ENCODE assay signal across 17 cellular contexts in the genomic region with DNA sequence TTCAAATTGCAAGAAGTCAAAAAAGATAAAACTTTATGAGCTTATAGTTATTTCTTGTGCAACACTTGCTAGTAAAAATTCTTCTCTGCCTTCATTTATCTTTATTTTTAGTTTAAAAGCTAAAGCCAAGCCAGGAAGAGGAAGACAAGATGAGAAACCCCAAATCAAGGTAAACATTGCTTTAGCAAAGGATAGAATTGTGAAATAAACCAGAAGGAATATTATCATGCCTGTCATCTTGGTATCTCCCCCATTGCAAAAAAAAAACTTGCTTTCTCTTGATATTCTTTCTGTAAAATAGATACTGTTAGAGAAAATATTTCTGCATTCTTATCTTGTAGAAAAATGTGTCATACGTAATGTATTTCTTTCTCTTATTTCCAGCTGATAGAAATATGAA.
"Had no signal": no experiment of that assay in that cellular context is flagged by ENCODE, and none has a peak within 500 bp of the region (broad histone marks: within the 10 kb centered on the region; RNA-seq: fewer than 3 reads in every experiment).

No MANE protein-coding gene starts in this region.

- H3K27ac Mint-ChIP-seq: activated naive CD4-positive, alpha-beta T cell treated with anti-CD3 and anti-CD28 coated beads, Interleukin-2, amount 10 ng/mL, durations not matched to agents 7 days and 5 days; activated T-helper 2 cell treated with anti-CD3 and anti-CD28 coated beads, Interferon-gamma antibody, Interleukin-2, Interleukin-4, amounts not matched to agents 10 μg/mL and 5 μg/mL and 100 μg/mL, durations not matched to agents 14 hours and 24 hours and 36 hours; dendritic cell treated with granulocyte-macrophage colony-stimulating factor and Interleukin-4, amounts not matched to agents 40 ng/mL and 50 ng/mL, for 4 days; effector memory CD8-positive, alpha-beta T cell; immature natural killer cell; naive thymus-derived CD8-positive, alpha-beta T cell; T-helper 17 cell had no signal

- H3K27me3 ChIP-seq: adrenal gland, body of pancreas, neutrophil, right lobe of liver, upper lobe of right lung had no signal

- H3K4me1 ChIP-seq: adrenal gland, body of pancreas, prostate gland, right lobe of liver, upper lobe of right lung had no signal

- H3K9me3 Mint-ChIP-seq: activated naive CD4-positive, alpha-beta T cell treated with anti-CD3 and anti-CD28 coated beads, Interleukin-2, amount 10 ng/mL, durations not matched to agents 7 days and 5 days; activated T-helper 2 cell treated with anti-CD3 and anti-CD28 coated beads, Interferon-gamma antibody, Interleukin-2, Interleukin-4, amounts not matched to agents 10 μg/mL and 5 μg/mL and 100 μg/mL, durations not matched to agents 14 hours and 24 hours and 36 hours had no signal

- H3K27me3 Mint-ChIP-seq: activated naive CD4-positive, alpha-beta T cell treated with anti-CD3 and anti-CD28 coated beads, Interleukin-2, amount 10 ng/mL, durations not matched to agents 7 days and 5 days; dendritic cell treated with granulocyte-macrophage colony-stimulating factor and Interleukin-4, amounts not matched to agents 40 ng/mL and 50 ng/mL, for 4 days; effector memory CD8-positive, alpha-beta T cell; T-helper 17 cell had no signal

- H3K4me3 Mint-ChIP-seq: activated naive CD4-positive, alpha-beta T cell treated with anti-CD3 and anti-CD28 coated beads, Interleukin-2, amount 10 ng/mL, durations not matched to agents 7 days and 5 days; dendritic cell treated with granulocyte-macrophage colony-stimulating factor and Interleukin-4, amounts not matched to agents 40 ng/mL and 50 ng/mL, for 4 days; effector memory CD8-positive, alpha-beta T cell; immature natural killer cell; naive thymus-derived CD8-positive, alpha-beta T cell; T-helper 17 cell had no signal

- H3K27ac ChIP-seq: adrenal gland, body of pancreas, neutrophil, prostate gland, right lobe of liver, upper lobe of right lung had no signal

- H3K9me3 ChIP-seq: adrenal gland, body of pancreas, mucosa of descending colon, neutrophil, prostate gland, right lobe of liver, upper lobe of right lung had no signal

- H3K36me3 ChIP-seq: adrenal gland, neutrophil, prostate gland, right lobe of liver, upper lobe of right lung had no signal

- H3K4me3 ChIP-seq: adrenal gland, body of pancreas, mucosa of descending colon, prostate gland, right lobe of liver, upper lobe of right lung had no signal

- H3K4me1 Mint-ChIP-seq: activated naive CD4-positive, alpha-beta T cell treated with anti-CD3 and anti-CD28 coated beads, Interleukin-2, amount 10 ng/mL, durations not matched to agents 7 days and 5 days; immature natural killer cell; naive thymus-derived CD8-positive, alpha-beta T cell; T-helper 17 cell had no signal

- DNase-seq: activated CD4-positive, alpha-beta T cell treated with anti-CD3 and anti-CD28 coated beads, Interleukin-2, amount 50 U/mL, for 1 hour; activated naive CD4-positive, alpha-beta T cell treated with anti-CD3 and anti-CD28 coated beads, Interleukin-2, amount 10 ng/mL, durations not matched to agents 7 days and 5 days; adrenal gland; body of pancreas; central memory CD4-positive, alpha-beta T cell; effector memory CD8-positive, alpha-beta T cell; immature natural killer cell; mucosa of descending colon; naive thymus-derived CD8-positive, alpha-beta T cell; right lobe of liver; stimulated activated naive CD4-positive, alpha-beta T cell; T-helper 17 cell; upper lobe of right lung had no signal

- H3K36me3 Mint-ChIP-seq: activated naive CD4-positive, alpha-beta T cell treated with anti-CD3 and anti-CD28 coated beads, Interleukin-2, amount 10 ng/mL, durations not matched to agents 7 days and 5 days; immature natural killer cell; naive thymus-derived CD8-positive, alpha-beta T cell had no signal
